In the genomic region with DNA sequence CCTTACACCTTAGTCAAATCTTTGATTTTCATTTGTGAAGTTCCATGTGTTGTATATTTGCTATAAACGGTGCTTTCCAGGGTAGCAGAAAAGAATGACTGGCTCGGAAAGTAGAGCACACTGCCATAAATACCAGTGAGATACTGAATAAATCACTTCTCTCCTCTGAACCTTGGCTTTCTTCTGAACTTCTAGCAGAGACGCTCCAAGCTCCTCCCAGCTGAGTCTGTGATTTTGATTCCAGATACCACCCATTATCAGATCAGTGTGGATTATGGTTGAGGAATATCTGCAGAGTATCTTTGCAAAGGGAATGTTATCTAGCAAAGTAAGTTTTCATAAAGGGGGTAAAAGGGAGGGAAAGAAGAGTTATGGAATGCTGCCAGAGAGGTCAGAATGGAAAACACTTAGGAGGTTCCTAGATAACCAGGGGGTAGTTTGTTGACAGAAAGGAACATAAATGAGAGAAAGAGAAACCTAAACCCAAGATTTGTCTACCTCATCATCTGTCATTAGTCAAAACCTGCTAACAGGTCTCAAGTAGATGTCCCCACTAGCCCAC, we compare ENCODE assay signal across 16 cellular contexts.
DNase-seq lines count a peak whose midpoint lies in the region; ATAC-seq and TF ChIP-seq lines count a peak whose summit lies in the region.
"Had no signal": no experiment of that assay in that cellular context is flagged by ENCODE, and none has a peak within 500 bp of the region (broad histone marks: within the 10 kb centered on the region; RNA-seq: fewer than 3 reads in every experiment).

No MANE protein-coding gene starts in this region.

- DNase-seq in Caco-2 (no peak), HFFc6 (no peak), sigmoid colon (no peak), suprapubic skin (ENCODE audit: low spot score in 2 of 2) (no peak), GM13977 (ENCODE audit: low spot score) (no peak)
- DNase-seq: ACHN; CD4-positive, CD25-positive, alpha-beta regulatory T cell; KBM-7; NCI-H1048; NCI-H146; NCI-H2081 treated with DMSO at 0.1 percent for 48 hours; NCI-H2227 treated with DMSO at 0.1 percent for 48 hours; NCI-H526 had no signal

- in situ Hi-C loops in GM13977 (cut with MboI; ENCODE audit: low pct_unique_long_range_greater_than_20kb, low sequenced_read_pairs, unreplicated experiment): no loop called here

- H3K4me3 ChIP-seq in Caco-2 (ENCODE audit: low read depth, low read length) (no peak overlapping the region), gastroesophageal sphincter (no peak overlapping the region), sigmoid colon (no peak overlapping the region), suprapubic skin (no peak overlapping the region)

- no peaks in the 10 kb centered on the region for H3K9me3 ChIP-seq in Caco-2
- no peaks in the 10 kb centered on the region for H3K9me3 ChIP-seq in gastroesophageal sphincter
- H3K9me3 ChIP-seq in sigmoid colon: no peaks in the 10 kb centered on the region
- no peaks in the 10 kb centered on the region for H3K9me3 ChIP-seq in suprapubic skin

- no peaks in the 10 kb centered on the region for H3K36me3 Mint-ChIP-seq in Caco-2 (ENCODE audit: insufficient read depth, unreplicated experiment)
- H3K36me3 Mint-ChIP-seq in HFFc6 (ENCODE audit: low read depth): peaks cover 35% of the 10 kb centered on the region
- H3K36me3 Mint-ChIP-seq: CD4-positive, CD25-positive, alpha-beta regulatory T cell had no signal

- ATAC-seq in gastroesophageal sphincter (peak; percentile 39), HG03039 (IDR thresholded peaks at IDR 0.05; ENCODE audit: unreplicated experiment) (no peak)

- peak overlapping the region in 3 of 4 donors; percentile 29 to 67 (median 55) for H3K27ac ChIP-seq in gastroesophageal sphincter
- H3K27ac ChIP-seq in sigmoid colon: peak overlapping the region; percentile 1 to 48 (median 47)
- H3K27ac ChIP-seq in suprapubic skin: no peak overlapping the region
- H3K27ac ChIP-seq: RWPE1 had no signal

- H3K4me1 ChIP-seq in Caco-2 (0 out of 2 replicates have a peak, but pooled peaks cover 4% of the 10 kb centered on the region), gastroesophageal sphincter (peaks cover 4 to 26% (median 7%) of the 10 kb centered on the region in 3 donors), sigmoid colon (peaks cover 0 to 34% (median 29%) of the 10 kb centered on the region in 4 donors), suprapubic skin (peaks cover 8% of the 10 kb centered on the region)

- CTCF ChIA-PET in Caco-2 (lab: Charles Lee): no interaction called here

- H3K36me3 ChIP-seq in Caco-2 (ENCODE audit: control insufficient read depth, insufficient read depth, low read length): no peaks in the 10 kb centered on the region
- peaks cover 0 to 28% of the 10 kb centered on the region in 2 donors for H3K36me3 ChIP-seq in gastroesophageal sphincter
- H3K36me3 ChIP-seq in sigmoid colon: peaks cover 0 to 21% (median 0%) of the 10 kb centered on the region in 4 donors
- H3K36me3 ChIP-seq in suprapubic skin: peaks cover 3% of the 10 kb centered on the region

- H3K4me3 Mint-ChIP-seq in Caco-2 (ENCODE audit: unreplicated experiment) (no peak overlapping the region), HFFc6 (no peak overlapping the region)
- H3K4me3 Mint-ChIP-seq: CD4-positive, CD25-positive, alpha-beta regulatory T cell had no signal

- peaks cover 10% of the 10 kb centered on the region for H3K9me3 Mint-ChIP-seq in Caco-2 (ENCODE audit: unreplicated experiment)
- no peaks in the 10 kb centered on the region for H3K9me3 Mint-ChIP-seq in HFFc6

- H3K27ac Mint-ChIP-seq in Caco-2 (ENCODE audit: unreplicated experiment) (peak overlapping the region; percentile 22), HFFc6 (peak overlapping the region; percentile 36; the same call in 1 of the 2 replicates)
- H3K27ac Mint-ChIP-seq: CD4-positive, CD25-positive, alpha-beta regulatory T cell had no signal

- H3K27me3 Mint-ChIP-seq in Caco-2 (ENCODE audit: insufficient read depth, unreplicated experiment) (no peaks in the 10 kb centered on the region), HFFc6 (ENCODE audit: insufficient read depth) (no peaks in the 10 kb centered on the region)

- intact Hi-C loops in Caco-2 (cut with micrococcal nuclease; ENCODE audit: unreplicated experiment) (no loop called here), sigmoid colon (cut with DNase I) (no loop called here)

- POLR2A ChIA-PET in Caco-2 (lab: Charles Lee): no interaction called here

- TF ChIP-seq EP300 in gastroesophageal sphincter (IDR thresholded peaks at IDR 0.05) (no peak), sigmoid colon (IDR thresholded peaks at IDR 0.05) (no peak), suprapubic skin (IDR thresholded peaks at IDR 0.05) (no peak)

- TF ChIP-seq CTCF in Caco-2 (IDR thresholded peaks at IDR 0.05; ENCODE audit: insufficient read depth in 1 of 2, low read depth in 1 of 2, low read length in 1 of 2, severe bottlenecking in 1 of 2, unreplicated experiment in 1 of 2) (no peak), HFFc6 (IDR thresholded peaks at IDR 0.05) (no peak), gastroesophageal sphincter (IDR thresholded peaks at IDR 0.05) (no peak), sigmoid colon (IDR thresholded peaks at IDR 0.05) (no peak), suprapubic skin (IDR thresholded peaks at IDR 0.05) (no peak), GM13977 (IDR thresholded peaks at IDR 0.05; ENCODE audit: extremely low read depth, insufficient read depth, missing control alignments) (no peak)

- 0 to 10% methylated on average over 1 to 3 of the region's 3 CpGs for WGBS in gastroesophageal sphincter (ENCODE audit: low coverage in 1 of 2), 2 donors
- WGBS in sigmoid colon, 2 donors: 18 to 36% methylated on average over 3 of the region's 3 CpGs
- 23% methylated on average over 3 of the region's 3 CpGs for WGBS in suprapubic skin

- H3K27me3 ChIP-seq in Caco-2 (replicated peaks; ENCODE audit: control insufficient read depth, insufficient read depth, low read length): no peaks in the 10 kb centered on the region
- H3K27me3 ChIP-seq in gastroesophageal sphincter: no peaks in the 10 kb centered on the region
- H3K27me3 ChIP-seq in sigmoid colon: no peaks in the 10 kb centered on the region
- no peaks in the 10 kb centered on the region for H3K27me3 ChIP-seq in suprapubic skin

- peaks cover 8% of the 10 kb centered on the region for H3K4me1 Mint-ChIP-seq in Caco-2 (ENCODE audit: low read depth, unreplicated experiment)
- peaks cover 13% of the 10 kb centered on the region for H3K4me1 Mint-ChIP-seq in HFFc6 (ENCODE audit: low read depth)
- H3K4me1 Mint-ChIP-seq: CD4-positive, CD25-positive, alpha-beta regulatory T cell had no signal

- TF ChIP-seq POLR2A in gastroesophageal sphincter (IDR thresholded peaks at IDR 0.05) (no peak), sigmoid colon (IDR thresholded peaks at IDR 0.05) (no peak), suprapubic skin (IDR thresholded peaks at IDR 0.05) (no peak)

- no TSS peak for BruUV-seq in Caco-2 (replicated peaks; lab: Mats Ljungman, UMichigan)
